ENCODE assay signal across 21 cellular contexts in genomic region chr5:6637022-6637421, GRCh38. TPM values are rescaled to one million over a fixed set of nuclear protein-coding genes. Genes with fewer than 3 reads are reported as not detected.
DNase-seq lines count a peak whose midpoint lies in the region; ATAC-seq, FAIRE-seq and TF ChIP-seq lines count a peak whose summit lies in the region.
"Had no signal": no experiment of that assay in that cellular context is flagged by ENCODE, and none has a peak within 500 bp of the region (broad histone marks: within the 10 kb centered on the region; RNA-seq: fewer than 3 reads in every experiment).

No MANE protein-coding gene starts in this region.

- ATAC-seq in HepG2 (no peak), GM19324 (IDR thresholded peaks at IDR 0.05; ENCODE audit: low FRiP score, unreplicated experiment) (no peak)
- ATAC-seq: CD8-positive, alpha-beta T cell; K562 had no signal

- peak overlapping the region; percentile 77 for H3K4me3 Mint-ChIP-seq in neural crest cell
- H3K4me3 Mint-ChIP-seq: CD8-positive, alpha-beta T cell had no signal

- H3K27me3 ChIP-seq in liver (ENCODE audit: control insufficient read depth in 4 of 4, insufficient read depth in 4 of 4, low read length in 3 of 4), result no peaks in the 10 kb centered on the region
- no peaks in the 10 kb centered on the region; a peak in 1 of 5 replicates for H3K27me3 ChIP-seq in HepG2 (ENCODE audit: control insufficient read depth in 1 of 2, insufficient read depth in 2 of 2, low read length in 2 of 2)
- H3K27me3 ChIP-seq: BE2C had no signal

- peaks cover 12% of the 10 kb centered on the region for H3K79me2 ChIP-seq in HepG2 (ENCODE audit: insufficient read depth, low read length)

- no peaks in the 10 kb centered on the region for H3K27me3 Mint-ChIP-seq in neural crest cell (ENCODE audit: low read depth)

- TF ChIP-seq CTCF in liver (IDR thresholded peaks at IDR 0.05; ENCODE audit: low read depth, low read length, missing input control), result no peak
- TF ChIP-seq CTCF in HepG2 (CRISPR knock-in tag; IDR thresholded peaks at IDR 0.05), result no peak
- TF ChIP-seq CTCF in neural crest cell (conservative IDR thresholded peaks at IDR 0.05), result no peak

- H3K4me3 ChIP-seq in liver (ENCODE audit: low read depth in 1 of 3, low read length in 3 of 3) (no peak overlapping the region), HepG2 (replicated peaks in 1 of 3; ENCODE audit: insufficient read depth in 1 of 3, low read depth in 2 of 3, low read length in 3 of 3) (no peak overlapping the region)
- H3K4me3 ChIP-seq: K562 had no signal

- TF ChIP-seq EP300 in HepG2 (IDR thresholded peaks at IDR 0.05; ENCODE audit: low read depth in 2 of 2, low read length in 2 of 2) (no peak), HepG2 (CRISPR knock-in tag; IDR thresholded peaks at IDR 0.05; ENCODE audit: borderline replicate concordance) (no peak)

- peak overlapping the region; percentile 27 for H3K27ac Mint-ChIP-seq in neural crest cell (ENCODE audit: unreplicated experiment)
- H3K27ac Mint-ChIP-seq: CD8-positive, alpha-beta T cell had no signal

- TF ChIP-seq RAD21 in liver (IDR thresholded peaks at IDR 0.05) (no peak), HepG2 (CRISPR knock-in tag; IDR thresholded peaks at IDR 0.05) (no peak)

- no peaks in the 10 kb centered on the region for H3K9me3 Mint-ChIP-seq in neural crest cell
- H3K9me3 Mint-ChIP-seq: CD8-positive, alpha-beta T cell had no signal

- H3K9me3 ChIP-seq in liver (ENCODE audit: control insufficient read depth in 4 of 4, low read length in 3 of 4) (no peaks in the 10 kb centered on the region), HepG2 (ENCODE audit: low read length) (no peaks in the 10 kb centered on the region)
- H3K9me3 ChIP-seq: BE2C had no signal

- in situ Hi-C loops in HepG2 (cut with HindIII; ENCODE audit: extremely low pct_ligation_motif_present, low pct_unique_long_range_greater_than_20kb) (no loop called here), ACHN (cut with HindIII; ENCODE audit: low pct_ligation_motif_present, low pct_unique_long_range_greater_than_20kb, low sequenced_read_pairs) (loop anchor here (25.0 kb wide), 1 partner anchor 100 kb away; no protein-coding TSS in a partner anchor)

- H3K36me3 ChIP-seq in liver (ENCODE audit: control insufficient read depth in 4 of 4, insufficient read depth in 3 of 4, low read depth in 1 of 4, low read length in 3 of 4), result no peaks in the 10 kb centered on the region
- H3K36me3 ChIP-seq in HepG2 (replicated peaks in 1 of 2; ENCODE audit: control insufficient read depth in 1 of 2, insufficient read depth in 2 of 2, low read length in 2 of 2), result no peaks in the 10 kb centered on the region

- no peaks in the 10 kb centered on the region for H4K20me1 ChIP-seq in HepG2 (ENCODE audit: insufficient read depth, low read length)

- CTCF ChIA-PET in HepG2 (lab: Yijun Ruan, JAX; ENCODE audit: low intra/inter-chr PET ratio, low total read pairs), result no interaction called here

- POLR2A ChIA-PET in HepG2 (lab: Yijun Ruan, JAX), result no interaction called here

- no peak for TF ChIP-seq POLR2A in HepG2 (IDR thresholded peaks at IDR 0.05; ENCODE audit: insufficient read depth in 1 of 2, low read depth in 2 of 2, low read length in 2 of 2)

- H2AFZ ChIP-seq in HepG2 (ENCODE audit: low read length), result no peak overlapping the region

- peak overlapping the region; percentile 18 to 56 for H3K27ac ChIP-seq in liver (ENCODE audit: low read depth in 1 of 2, low read length in 2 of 2)
- no peak overlapping the region for H3K27ac ChIP-seq in HepG2 (ENCODE audit: extremely low read length, insufficient read depth, low read length)
- peak overlapping the region; percentile 80 for H3K27ac ChIP-seq in epithelial cell of prostate

- H3K4me1 ChIP-seq in liver (ENCODE audit: control insufficient read depth in 4 of 4, insufficient read depth in 4 of 4, low read length in 3 of 4) (peaks cover 8 to 40% (median 27%) of the 10 kb centered on the region in 4 donors), HepG2 (ENCODE audit: insufficient read depth, low read length) (peaks cover 35% of the 10 kb centered on the region)
- H3K4me1 ChIP-seq: BE2C had no signal

- FAIRE-seq in HepG2 (lab: Jason Lieb, UNC), result no peak
- FAIRE-seq: K562, RCC 7860 had no signal

- intact Hi-C loops in HepG2 (cut with micrococcal nuclease; ENCODE audit: unreplicated experiment) (no loop called here), head of caudate nucleus (cut with DNase I) (no loop called here)

- DNase-seq in HepG2 (ENCODE audit: low spot score), result no peak
- no peak for DNase-seq in epithelial cell of prostate (ENCODE audit: low read depth, low spot score)
- DNase-seq in neural crest cell (ENCODE audit: low read depth, low spot score), result no peak
- no peak for DNase-seq in ACHN
- DNase-seq in head of caudate nucleus, result no peak
- DNase-seq in CD1c-positive myeloid dendritic cell (ENCODE audit: extremely low spot score), result no peak
- DNase-seq: BE2C; Calu3; CD8-positive, alpha-beta T cell; GF-D8; GOT3; NCI-H1105; NCI-H2081; NCI-H2171 treated with DMSO at 0.1 percent for 48 hours; NCI-H748 treated with DMSO at 0.1 percent for 48 hours; NK-92 treated with Interleukin-12 subunit alpha and Interleukin-12 subunit beta, amount 100 ng/mL, for 24 hours; Right ventricle myocardium superior had no signal

- WGBS in liver, result 72% methylated on average over 10 of the region's 10 CpGs
- WGBS in HepG2 (ENCODE audit: low lambda C conversion rate), result 91% methylated on average over 5 of the region's 10 CpGs

- no peak overlapping the region for H3K4me2 ChIP-seq in HepG2 (ENCODE audit: low read depth, low read length)

- H3K9ac ChIP-seq in liver (ENCODE audit: low read depth in 1 of 2, low read length in 2 of 2) (no peak overlapping the region), HepG2 (ENCODE audit: insufficient read depth, low read depth, low read length) (no peak overlapping the region)

- BruUV-seq in HepG2 (replicated peaks; lab: Mats Ljungman, UMichigan), result no TSS peak

- H3K4me1 Mint-ChIP-seq in neural crest cell, result peaks cover 24% of the 10 kb centered on the region

- no peaks in the 10 kb centered on the region for H3K36me3 Mint-ChIP-seq in neural crest cell (ENCODE audit: low read depth)

TF ChIP-seq in liver, 16 proteins besides CTCF, POLR2A, EP300 and RAD21 (continues in another document):
- TF ChIP-seq JUND (IDR thresholded peaks at IDR 0.05) (no peak), SP1 (IDR thresholded peaks at IDR 0.05) (no peak)

TF ChIP-seq in HepG2, 621 proteins besides CTCF, POLR2A, EP300 and RAD21:
- no peak for TF ChIP-seq CC2D1A (CRISPR knock-in tag; IDR thresholded peaks at IDR 0.05)
TF ChIP-seq in HepG2: peak in this region for 0.

RNA-seq across cellular contexts. Expression of gene SRD5A1, which starts 3.8 kb away (rescaled TPM):
- total RNA-seq in liver (10 to 100 TPM in 1 of 2 donors, 1 to 10 TPM in 1; 6.3 to 87.0 TPM), HepG2 (2016; rRNA removed; fragmentation: Illumina TruSeq; extraction: Trizol) (6.1 and 7.1 TPM in 2 replicates), neural crest cell (29.7 and 31.3 TPM in 2 replicates)
- polyA plus RNA-seq in liver (10 to 100 TPM; 43.1 to 52.2 TPM), HepG2 (2011; rRNA removed) (9.9 and 11.3 TPM in 2 replicates)
- 2.8 and 4.1 TPM in 2 replicates for total RNA-seq in HepG2 (2016; cell fraction: cytosol; rRNA removed; fragmentation: Illumina TruSeq; extraction: Trizol; ENCODE audit: low read depth)
- total RNA-seq in HepG2 (2016; cell fraction: insoluble cytoplasmic fraction; rRNA removed; fragmentation: Illumina TruSeq; extraction: Trizol), result 5.8 and 5.9 TPM in 2 replicates
- total RNA-seq in HepG2 (2016; cell fraction: membrane; rRNA removed; fragmentation: Illumina TruSeq; extraction: Trizol), result 5.5 and 6.5 TPM in 2 replicates
- 4.9 and 7.7 TPM in 2 replicates for total RNA-seq in HepG2 (2016; cell fraction: nucleus; rRNA removed; fragmentation: Illumina TruSeq; extraction: Trizol)
- polyA plus RNA-seq in HepG2 (2011; cell fraction: cytosol; rRNA removed), result 7.8 and 8.2 TPM in 2 replicates
- 10.7 TPM in 2 replicates for polyA plus RNA-seq in HepG2 (2011; cell fraction: nucleus; rRNA removed)
- 4.4 and 4.9 TPM in 2 replicates for polyA plus RNA-seq in HepG2 (2012)
- 3.6 and 3.9 TPM in 2 replicates for polyA plus RNA-seq in HepG2 (2016; cell fraction: cytosol; fragmentation: Illumina TruSeq; extraction: Trizol; ENCODE audit: low read depth)
- polyA plus RNA-seq in HepG2 (2016; cell fraction: insoluble cytoplasmic fraction; fragmentation: Illumina TruSeq; extraction: Trizol; ENCODE audit: low read depth), result 8.8 and 9.6 TPM in 2 replicates
- 6.4 and 6.8 TPM in 2 replicates for polyA plus RNA-seq in HepG2 (2016; cell fraction: membrane; fragmentation: Illumina TruSeq; extraction: Trizol; ENCODE audit: low read depth)
- polyA plus RNA-seq in HepG2 (2016; cell fraction: nucleus; fragmentation: Illumina TruSeq; extraction: Trizol; ENCODE audit: insufficient read depth, low read depth), result 8.8 and 9.4 TPM in 2 replicates
- polyA minus RNA-seq in HepG2 (2011; rRNA and poly(A)+ RNA removed; ENCODE audit: low replicate concordance), result 19.3 and 93.8 TPM in 2 replicates
- polyA minus RNA-seq in HepG2 (2011; cell fraction: cytosol; rRNA and poly(A)+ RNA removed), result 2.8 and 4.6 TPM in 2 replicates
- 10.6 and 11.2 TPM in 2 replicates for polyA minus RNA-seq in HepG2 (2011; cell fraction: nucleus; rRNA and poly(A)+ RNA removed)

RNA-seq across cellular contexts. Expression of gene NSUN2, which starts 4.2 kb away (rescaled TPM):
- total RNA-seq in liver, result 10 to 100 TPM; 26.9 to 52.2 TPM
- polyA plus RNA-seq in liver, result 10 to 100 TPM; 27.2 to 29.1 TPM
- 69.1 and 71.4 TPM in 2 replicates for total RNA-seq in HepG2 (2016; rRNA removed; fragmentation: Illumina TruSeq; extraction: Trizol)
- total RNA-seq in HepG2 (2016; cell fraction: cytosol; rRNA removed; fragmentation: Illumina TruSeq; extraction: Trizol; ENCODE audit: low read depth), result 12.3 and 15.9 TPM in 2 replicates
- 58.5 and 66.7 TPM in 2 replicates for total RNA-seq in HepG2 (2016; cell fraction: insoluble cytoplasmic fraction; rRNA removed; fragmentation: Illumina TruSeq; extraction: Trizol)
- total RNA-seq in HepG2 (2016; cell fraction: membrane; rRNA removed; fragmentation: Illumina TruSeq; extraction: Trizol), result 16.2 and 18.1 TPM in 2 replicates
- total RNA-seq in HepG2 (2016; cell fraction: nucleus; rRNA removed; fragmentation: Illumina TruSeq; extraction: Trizol), result 50.6 and 60.7 TPM in 2 replicates
- polyA plus RNA-seq in HepG2 (2011; rRNA removed), result 51.7 and 52.1 TPM in 2 replicates
- 24.9 and 27.2 TPM in 2 replicates for polyA plus RNA-seq in HepG2 (2011; cell fraction: cytosol; rRNA removed)
- 138 and 148 TPM in 2 replicates for polyA plus RNA-seq in HepG2 (2011; cell fraction: nucleus; rRNA removed)
- 44.6 and 48.0 TPM in 2 replicates for polyA plus RNA-seq in HepG2 (2012)
- polyA plus RNA-seq in HepG2 (2016; cell fraction: cytosol; fragmentation: Illumina TruSeq; extraction: Trizol; ENCODE audit: low read depth), result 2.3 and 3.1 TPM in 2 replicates
- 59.3 and 62.8 TPM in 2 replicates for polyA plus RNA-seq in HepG2 (2016; cell fraction: insoluble cytoplasmic fraction; fragmentation: Illumina TruSeq; extraction: Trizol; ENCODE audit: low read depth)
- 7.1 and 8.4 TPM in 2 replicates for polyA plus RNA-seq in HepG2 (2016; cell fraction: membrane; fragmentation: Illumina TruSeq; extraction: Trizol; ENCODE audit: low read depth)
- 140 and 147 TPM in 2 replicates for polyA plus RNA-seq in HepG2 (2016; cell fraction: nucleus; fragmentation: Illumina TruSeq; extraction: Trizol; ENCODE audit: insufficient read depth, low read depth)
- polyA minus RNA-seq in HepG2 (2011; rRNA and poly(A)+ RNA removed; ENCODE audit: low replicate concordance), result 25.9 and 113 TPM in 2 replicates
- 17.2 and 20.0 TPM in 2 replicates for polyA minus RNA-seq in HepG2 (2011; cell fraction: cytosol; rRNA and poly(A)+ RNA removed)
- 82.3 and 82.4 TPM in 2 replicates for polyA minus RNA-seq in HepG2 (2011; cell fraction: nucleus; rRNA and poly(A)+ RNA removed)
- total RNA-seq in neural crest cell, result 75.0 and 76.9 TPM in 2 replicates
